8 cellular contexts compared by ENCODE assay signal in the genomic region with DNA sequence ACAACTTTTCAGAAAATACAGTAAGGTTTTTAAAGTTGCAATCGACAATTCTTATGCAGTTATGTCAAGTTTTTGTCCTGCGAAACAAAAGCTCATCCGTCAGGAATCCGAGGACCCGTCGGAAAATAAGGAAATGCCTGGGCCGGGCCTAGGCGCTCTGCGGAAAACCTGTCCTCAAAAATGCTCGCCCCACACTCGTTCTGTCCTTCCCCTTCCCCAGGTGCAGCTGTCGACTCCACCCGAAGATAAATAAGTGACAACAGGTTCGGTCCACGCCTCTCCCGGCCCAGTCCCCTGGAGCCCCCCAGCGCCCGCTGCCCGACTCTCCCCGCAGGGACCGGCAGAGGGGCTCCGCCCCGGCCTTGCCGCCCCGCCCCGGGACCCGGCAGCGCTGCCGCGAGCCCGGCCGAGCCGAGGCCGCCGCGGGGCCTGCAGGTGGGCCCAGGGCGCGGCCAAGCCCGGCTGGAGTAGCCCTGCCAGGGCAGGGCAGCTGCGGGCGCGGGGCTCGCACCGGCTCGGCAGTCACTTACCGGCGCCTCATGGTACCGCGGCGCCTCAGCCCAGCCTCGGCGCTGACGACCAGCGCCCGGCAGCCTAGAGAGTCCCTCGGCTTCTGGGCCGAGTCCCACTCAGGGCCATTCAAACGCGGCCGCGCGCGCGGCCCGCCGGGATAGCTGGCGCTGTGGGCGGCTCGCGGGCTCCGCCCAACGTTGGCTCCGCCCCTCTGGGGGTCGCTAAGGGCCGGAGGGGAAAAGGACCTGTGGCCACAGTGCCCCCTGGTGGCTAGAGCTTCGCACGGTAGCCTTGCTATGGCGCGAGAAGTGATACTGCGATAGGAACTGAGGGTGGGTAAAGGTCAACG. TPM values are rescaled to one million over a fixed set of nuclear protein-coding genes. Genes with fewer than 3 reads are reported as not detected.
DNase-seq lines count a peak whose midpoint lies in the region; ATAC-seq, FAIRE-seq and TF ChIP-seq lines count a peak whose summit lies in the region.

A gene with protein sequence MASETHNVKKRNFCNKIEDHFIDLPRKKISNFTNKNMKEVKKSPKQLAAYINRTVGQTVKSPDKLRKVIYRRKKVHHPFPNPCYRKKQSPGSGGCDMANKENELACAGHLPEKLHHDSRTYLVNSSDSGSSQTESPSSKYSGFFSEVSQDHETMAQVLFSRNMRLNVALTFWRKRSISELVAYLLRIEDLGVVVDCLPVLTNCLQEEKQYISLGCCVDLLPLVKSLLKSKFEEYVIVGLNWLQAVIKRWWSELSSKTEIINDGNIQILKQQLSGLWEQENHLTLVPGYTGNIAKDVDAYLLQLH (minus strand): TSS at position 676 of the 862 bp plus-strand sequence. CDS start 46,420 bp downstream, outside the sequence.

- no peaks in the 10 kb centered on the region for H3K36me3 ChIP-seq in psoas muscle (ENCODE audit: insufficient read depth in 1 of 2, low read depth in 1 of 2)

- peaks cover 8% of the 10 kb centered on the region for H3K4me1 ChIP-seq in psoas muscle

- peak within 1 kb of the TSS; percentile 83 for H3K27ac ChIP-seq in psoas muscle

- no peak for FAIRE-seq in urothelium cell line (lab: Jason Lieb, UNC)

- H3K9me3 ChIP-seq in psoas muscle, result no peaks in the 10 kb centered on the region

- DNase-seq in GM13977 (ENCODE audit: low spot score) (peak; percentile 97), NCI-H146 treated with DMSO at 0.1 percent for 48 hours (lab: John Stamatoyannopoulos, UW; ENCODE audit: unreplicated experiment) (peak; percentile 71), amniotic epithelial cell (ENCODE audit: low read depth) (peak; percentile 85), left ventricle myocardium superior (peak; percentile 99), psoas muscle (peak; percentile 97 to 99), urothelium cell line (ENCODE audit: low spot score) (peak; percentile 96)

- no peaks in the 10 kb centered on the region for H3K27me3 ChIP-seq in psoas muscle (ENCODE audit: insufficient read depth in 3 of 3, low read length in 2 of 3)

- intact Hi-C loops in T-helper 1 cell treated with Interleukin-12 subunit alpha and Interleukin-12 subunit beta and Interleukin-4 antibody, amounts not matched to agents 30 ng/mL and 1 ng/mL, for 36 hours (cut with micrococcal nuclease), result loop anchor here (1.0 to 5.0 kb wide), 10 partner anchors 15 to 779 kb away; a partner anchor contains a TSS
- intact Hi-C loops in left ventricle myocardium superior (cut with micrococcal nuclease), result loop anchor here (10.0 kb wide), 1 partner anchor 145 kb away; no protein-coding TSS in a partner anchor
- intact Hi-C loops in psoas muscle (cut with DNase I), result loop anchor here (1.0 to 5.0 kb wide), 4 partner anchors 97 to 147 kb away; no protein-coding TSS in a partner anchor

- 0 to 1% (median 0%) methylated on average over 62 to 81 of the region's 81 CpGs for WGBS in psoas muscle, 3 donors

- H3K4me3 ChIP-seq in psoas muscle, result peak within 1 kb of the TSS; percentile 83

- in situ Hi-C loops in GM13977 (cut with MboI; ENCODE audit: low pct_unique_long_range_greater_than_20kb, low sequenced_read_pairs, unreplicated experiment), result loop anchor here (10.0 to 25.0 kb wide), 2 partner anchors 97 to 155 kb away; a partner anchor contains a TSS

- TF ChIP-seq CTCF in GM13977 (IDR thresholded peaks at IDR 0.05; ENCODE audit: extremely low read depth, insufficient read depth, missing control alignments), result peak; percentile 93
- peak; percentile 90 for TF ChIP-seq CTCF in psoas muscle (IDR thresholded peaks at IDR 0.05)

- peak; percentile 91 for ATAC-seq in HG02884 (IDR thresholded peaks at IDR 0.05; ENCODE audit: unreplicated experiment)
- ATAC-seq in left ventricle myocardium superior, result peak; percentile 100
- ATAC-seq in psoas muscle, result peak; percentile 100

RNA-seq across cellular contexts. Expression of the gene that starts here (rescaled TPM):
- total RNA-seq in T-helper 1 cell treated with Interleukin-12 subunit alpha and Interleukin-12 subunit beta and Interleukin-4 antibody, amounts not matched to agents 30 ng/mL and 1 ng/mL, for 36 hours, result 40.1 and 40.3 TPM in 2 replicates
- 15.3 TPM for total RNA-seq in left ventricle myocardium superior
- total RNA-seq in psoas muscle, result 10 to 100 TPM; 12.2 to 19.5 (median 16.4) TPM
- 10 to 100 TPM; 10.4 to 22.3 (median 17.5) TPM for polyA plus RNA-seq in psoas muscle

Comparison
In these comparisons a context has a peak if more than half of its experiments do, and no peak if none do; other contexts are left out.
1. Peak in every context shown above with its lines: DNase-seq, ATAC-seq, H3K4me3 ChIP-seq and H3K27ac ChIP-seq.